8 cellular contexts compared by ENCODE assay signal in genomic region chr13:99085846-99086148, GRCh38.
A peak's percentile ranks its signal among the peaks of the same experiment; 100 is the strongest.
DNase-seq lines count a peak whose midpoint lies in the region; ATAC-seq and TF ChIP-seq lines count a peak whose summit lies in the region.

No MANE protein-coding gene starts in this region.

- TF ChIP-seq POLR2A in transverse colon (IDR thresholded peaks at IDR 0.05) = no peak

- no peaks in the 10 kb centered on the region for H3K27me3 Mint-ChIP-seq in activated T-cell treated with anti-CD3 and anti-CD28 coated beads, Interleukin-2, amount 50 U/mL, for 72 hours (ENCODE audit: low read depth)

- no peaks in the 10 kb centered on the region for H3K9me3 Mint-ChIP-seq in activated T-cell treated with anti-CD3 and anti-CD28 coated beads, Interleukin-2, amount 50 U/mL, for 72 hours

- peak overlapping the region; percentile 62 to 86 for H3K27ac ChIP-seq in lung (ENCODE audit: low read depth in 1 of 2, low read length in 1 of 2)
- H3K27ac ChIP-seq in transverse colon = peak overlapping the region; percentile 93 to 97 (median 96)

- H3K36me3 ChIP-seq in lung (ENCODE audit: control insufficient read depth in 2 of 2, insufficient read depth in 2 of 2, low read length in 2 of 2) (no peaks in the 10 kb centered on the region), transverse colon (no peaks in the 10 kb centered on the region)

- in situ Hi-C loops in astrocyte of the cerebellum (cut with HindIII; ENCODE audit: low sequenced_read_pairs) (no loop called here), transverse colon (cut with MboI; ENCODE audit: low pct_ligation_motif_present in 1 of 4, low pct_unique_long_range_greater_than_20kb in 1 of 4, low sequenced_read_pairs in 3 of 4) (no loop called here)

- H3K36me3 Mint-ChIP-seq in activated T-cell treated with anti-CD3 and anti-CD28 coated beads, Interleukin-2, amount 50 U/mL, for 72 hours (ENCODE audit: insufficient read depth in 2 of 2) = peaks cover 0 to 5% of the 10 kb centered on the region in 2 donors

- peak overlapping the region; percentile 76 to 95 for H3K4me3 Mint-ChIP-seq in activated T-cell treated with anti-CD3 and anti-CD28 coated beads, Interleukin-2, amount 50 U/mL, for 72 hours

- WGBS in lung, 2 donors = 2 to 6% methylated on average over 5 to 14 of the region's 14 CpGs
- 3% methylated on average over 13 of the region's 14 CpGs; no CpG with 5 or more reads in 1 of the 2 donors for WGBS in transverse colon (ENCODE audit: low coverage in 1 of 2), 2 donors

- no peak for DNase-seq in activated T-cell treated with anti-CD3 and anti-CD28 coated beads, Interleukin-2, amount 50 U/mL, for 72 hours
- DNase-seq in activated T-cell treated with anti-CD3 and anti-CD28 coated beads for 4 hours = no peak
- no peak for DNase-seq in astrocyte of the cerebellum (ENCODE audit: low read depth)
- DNase-seq in lung (ENCODE audit: low spot score) = no peak
- DNase-seq in transverse colon = no peak
- no peak for DNase-seq in SW 1271 (lab: John Stamatoyannopoulos, UW)
- DNase-seq in superior temporal gyrus (ENCODE audit: extremely low spot score) = no peak

- H3K27ac Mint-ChIP-seq in activated T-cell treated with anti-CD3 and anti-CD28 coated beads, Interleukin-2, amount 50 U/mL, for 72 hours = peak overlapping the region; percentile 34

- TF ChIP-seq EP300 in transverse colon (IDR thresholded peaks at IDR 0.05; ENCODE audit: low read depth) = no peak

- H3K4me1 Mint-ChIP-seq in activated T-cell treated with anti-CD3 and anti-CD28 coated beads, Interleukin-2, amount 50 U/mL, for 72 hours (ENCODE audit: low read depth) = peaks cover 34% of the 10 kb centered on the region

- no peak for ATAC-seq in activated T-cell treated with anti-CD3 and anti-CD28 coated beads, Interleukin-2, amount 50 U/mL, for 72 hours (replicated peaks in 1 of 2)
- ATAC-seq in lung (ENCODE audit: insufficient read depth, low FRiP score) = no peak
- no peak for ATAC-seq in GM18867 (IDR thresholded peaks at IDR 0.05; ENCODE audit: unreplicated experiment)

- intact Hi-C loops in transverse colon (cut with DNase I; ENCODE audit: low total_unique reads) = no loop called here

- H3K9me3 ChIP-seq in lung (ENCODE audit: control insufficient read depth in 2 of 2, insufficient read depth in 1 of 2, low read length in 1 of 2) = no peaks in the 10 kb centered on the region
- H3K9me3 ChIP-seq in transverse colon = no peaks in the 10 kb centered on the region

- peaks cover 0 to 12% of the 10 kb centered on the region in 2 donors for H3K4me1 ChIP-seq in lung (ENCODE audit: control insufficient read depth in 2 of 2, insufficient read depth in 2 of 2, low read length in 2 of 2)
- H3K4me1 ChIP-seq in transverse colon = peaks cover 4 to 22% (median 16%) of the 10 kb centered on the region in 4 donors

- TF ChIP-seq CTCF in astrocyte of the cerebellum (IDR thresholded peaks at IDR 0.05; ENCODE audit: low read depth, low read length, missing control alignments) (no peak), lung (IDR thresholded peaks at IDR 0.05; ENCODE audit: control extremely low read depth, extremely low read depth) (no peak), transverse colon (IDR thresholded peaks at IDR 0.05) (no peak)

- H3K4me3 ChIP-seq in astrocyte of the cerebellum (ENCODE audit: low read depth, low read length) = peak overlapping the region; percentile 65
- peak overlapping the region; percentile 83 for H3K4me3 ChIP-seq in lung
- H3K4me3 ChIP-seq in transverse colon = peak overlapping the region; percentile 81 to 85 (median 82)

- H3K27me3 ChIP-seq in lung (ENCODE audit: control insufficient read depth, insufficient read depth) = no peaks in the 10 kb centered on the region
- no peaks in the 10 kb centered on the region for H3K27me3 ChIP-seq in transverse colon
